Comparison of ENCODE assay signal across 14 cellular contexts in the genomic region with DNA sequence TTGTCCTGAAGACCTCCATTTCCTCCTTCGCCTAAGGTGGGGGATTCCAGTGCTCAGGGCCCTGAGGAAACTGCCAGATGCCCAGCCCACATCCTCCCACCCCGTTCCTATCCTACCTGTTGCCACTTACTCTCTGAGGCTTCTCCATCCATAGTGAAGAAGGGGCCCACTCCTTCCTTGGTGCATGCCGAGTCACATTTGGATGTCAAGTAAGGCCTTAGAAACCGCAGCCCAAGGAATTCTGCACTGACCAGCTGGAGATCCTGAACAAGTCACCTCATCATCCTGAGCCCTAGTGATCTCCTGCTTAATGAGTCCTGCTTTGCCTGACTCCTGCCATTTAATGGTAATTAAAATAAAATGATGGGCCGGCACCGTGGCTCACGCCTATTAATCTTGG.
DNase-seq lines count a peak whose midpoint lies in the region; TF ChIP-seq lines count a peak whose summit lies in the region.
"Had no signal": no experiment of that assay in that cellular context is flagged by ENCODE, and none has a peak within 500 bp of the region (broad histone marks: within the 10 kb centered on the region; RNA-seq: fewer than 3 reads in every experiment).

No MANE protein-coding gene starts in this region.

- peaks cover 11% of the 10 kb centered on the region for H3K27me3 Mint-ChIP-seq in T-helper 1 cell treated with Interleukin-12 subunit alpha and Interleukin-12 subunit beta and Interleukin-4 antibody, amounts not matched to agents 30 μg/mL and 1 μg/mL, for 36 hours (ENCODE audit: low read depth)
- H3K27me3 Mint-ChIP-seq in dendritic cell treated with granulocyte-macrophage colony-stimulating factor and Interleukin-4, amounts not matched to agents 40 ng/mL and 50 ng/mL, for 4 days: no peaks in the 10 kb centered on the region
- peaks cover 17% of the 10 kb centered on the region for H3K27me3 Mint-ChIP-seq in nephron progenitor cell (ENCODE audit: low read depth, poor library complexity)
- H3K27me3 Mint-ChIP-seq: naive B cell had no signal

- DNase-seq in T-helper 1 cell (no peak), caudate nucleus (lab: John Stamatoyannopoulos, UW) (no peak), nephron progenitor cell (no peak)
- DNase-seq in effector CD4-positive, alpha-beta T cell: no peak
- DNase-seq: 8988T, foreskin melanocyte, GOT3, thyroid gland had no signal

- H3K36me3 Mint-ChIP-seq in T-helper 1 cell treated with Interleukin-12 subunit alpha and Interleukin-12 subunit beta and Interleukin-4 antibody, amounts not matched to agents 30 μg/mL and 1 μg/mL, for 36 hours (ENCODE audit: low read depth): peaks cover 21% of the 10 kb centered on the region
- no peaks in the 10 kb centered on the region for H3K36me3 Mint-ChIP-seq in dendritic cell treated with granulocyte-macrophage colony-stimulating factor and Interleukin-4, amounts not matched to agents 40 ng/mL and 50 ng/mL, for 4 days (ENCODE audit: low read depth)
- no peaks in the 10 kb centered on the region for H3K36me3 Mint-ChIP-seq in nephron progenitor cell (ENCODE audit: low read depth)
- H3K36me3 Mint-ChIP-seq: naive B cell had no signal

- peak overlapping the region; percentile 88 for H3K9ac ChIP-seq in OCI-LY3 (ENCODE audit: low read length)

- H3K9me3 Mint-ChIP-seq in T-helper 1 cell treated with Interleukin-12 subunit alpha and Interleukin-12 subunit beta and Interleukin-4 antibody, amounts not matched to agents 30 μg/mL and 1 μg/mL, for 36 hours: no peaks in the 10 kb centered on the region
- H3K9me3 Mint-ChIP-seq in dendritic cell treated with granulocyte-macrophage colony-stimulating factor and Interleukin-4, amounts not matched to agents 40 ng/mL and 50 ng/mL, for 4 days: no peaks in the 10 kb centered on the region
- no peaks in the 10 kb centered on the region for H3K9me3 Mint-ChIP-seq in nephron progenitor cell
- H3K9me3 Mint-ChIP-seq: naive B cell had no signal

- peak overlapping the region; percentile 53; the same call in 1 of the 2 replicates for H2AFZ ChIP-seq in OCI-LY3 (ENCODE audit: low read depth, low read length)

- intact Hi-C loops in dendritic cell treated with granulocyte-macrophage colony-stimulating factor and Interleukin-4, amounts not matched to agents 40 ng/mL and 50 ng/mL, for 4 days (cut with micrococcal nuclease): no loop called here

- H3K4me1 ChIP-seq in OCI-LY3 (ENCODE audit: low read length): peaks cover 46% of the 10 kb centered on the region

- peak overlapping the region; percentile 84 for H3K27ac Mint-ChIP-seq in T-helper 1 cell treated with Interleukin-12 subunit alpha and Interleukin-12 subunit beta and Interleukin-4 antibody, amounts not matched to agents 30 μg/mL and 1 μg/mL, for 36 hours
- H3K27ac Mint-ChIP-seq in dendritic cell treated with granulocyte-macrophage colony-stimulating factor and Interleukin-4, amounts not matched to agents 40 ng/mL and 50 ng/mL, for 4 days: peak overlapping the region; percentile 80
- H3K27ac Mint-ChIP-seq in nephron progenitor cell: no peak overlapping the region

- H3K4me3 ChIP-seq in OCI-LY3 (ENCODE audit: low read length): peak overlapping the region; percentile 90
- H3K4me3 ChIP-seq in skin epidermis: no peak overlapping the region
- H3K4me3 ChIP-seq: thyroid gland had no signal

- peak overlapping the region; percentile 96 for H3K4me2 ChIP-seq in OCI-LY3 (ENCODE audit: low read length)

- H3K27ac ChIP-seq in OCI-LY3 (ENCODE audit: low read length): peak overlapping the region; percentile 64
- H3K27ac ChIP-seq in skin epidermis: peak overlapping the region in 13 of 21 experiments; percentile 52 to 100 (median 80)
- no peak overlapping the region for H3K27ac ChIP-seq in caudate nucleus (ENCODE audit: low read depth, low read length)
- H3K27ac ChIP-seq: HL-60, thyroid gland had no signal

- H3K9me3 ChIP-seq in OCI-LY3 (ENCODE audit: insufficient read depth, low read length): no peaks in the 10 kb centered on the region
- H3K9me3 ChIP-seq: thyroid gland had no signal

- H3K4me1 Mint-ChIP-seq in T-helper 1 cell treated with Interleukin-12 subunit alpha and Interleukin-12 subunit beta and Interleukin-4 antibody, amounts not matched to agents 30 μg/mL and 1 μg/mL, for 36 hours (ENCODE audit: low read depth): peaks cover 52% of the 10 kb centered on the region
- H3K4me1 Mint-ChIP-seq in dendritic cell treated with granulocyte-macrophage colony-stimulating factor and Interleukin-4, amounts not matched to agents 40 ng/mL and 50 ng/mL, for 4 days (ENCODE audit: low read depth): peaks cover 89% of the 10 kb centered on the region
- peaks cover 27% of the 10 kb centered on the region for H3K4me1 Mint-ChIP-seq in nephron progenitor cell

- H3K36me3 ChIP-seq in OCI-LY3 (replicated peaks; ENCODE audit: low read depth, low read length): peaks cover 4% of the 10 kb centered on the region
- H3K36me3 ChIP-seq: thyroid gland had no signal

- H3K4me3 Mint-ChIP-seq in T-helper 1 cell treated with Interleukin-12 subunit alpha and Interleukin-12 subunit beta and Interleukin-4 antibody, amounts not matched to agents 30 μg/mL and 1 μg/mL, for 36 hours: peak overlapping the region; percentile 90
- no peak overlapping the region for H3K4me3 Mint-ChIP-seq in dendritic cell treated with granulocyte-macrophage colony-stimulating factor and Interleukin-4, amounts not matched to agents 40 ng/mL and 50 ng/mL, for 4 days
- H3K4me3 Mint-ChIP-seq in nephron progenitor cell: no peak overlapping the region

- peaks cover 4% of the 10 kb centered on the region; the same call in 1 of the 2 replicates for H3K27me3 ChIP-seq in OCI-LY3 (ENCODE audit: low read depth, low read length)
- H3K27me3 ChIP-seq: thyroid gland had no signal

- H4K20me1 ChIP-seq in OCI-LY3 (ENCODE audit: insufficient read depth, low read length): no peaks in the 10 kb centered on the region

- TF ChIP-seq CTCF in OCI-LY3 (IDR thresholded peaks at IDR 0.05; ENCODE audit: low read depth, low read length) (no peak), nephron progenitor cell (IDR thresholded peaks at IDR 0.05) (no peak)

- peaks cover 41% of the 10 kb centered on the region for H3K79me2 ChIP-seq in OCI-LY3 (ENCODE audit: low read length)
